In genomic region chr12:104472748-104473147, GRCh38 we compare ENCODE assay signal across 13 cellular contexts. TPM values are rescaled to one million over a fixed set of nuclear protein-coding genes. Genes with fewer than 3 reads are reported as not detected.
DNase-seq lines count a peak whose midpoint lies in the region; ATAC-seq and TF ChIP-seq lines count a peak whose summit lies in the region.
"Had no signal": no experiment of that assay in that cellular context is flagged by ENCODE, and none has a peak within 500 bp of the region (broad histone marks: within the 10 kb centered on the region; RNA-seq: fewer than 3 reads in every experiment).

No MANE protein-coding gene starts in this region.

- intact Hi-C loops in CD4-positive, alpha-beta memory T cell (cut with micrococcal nuclease) = no loop called here
- intact Hi-C loops in activated CD8-positive, alpha-beta T cell treated with anti-CD3 and anti-CD28 coated beads for 36 hours (cut with micrococcal nuclease) = no loop called here

- H4K20me1 ChIP-seq in GM23338 (replicated peaks; ENCODE audit: insufficient read depth) = peaks cover 11% of the 10 kb centered on the region

- H3K4me1 ChIP-seq in CD4-positive, alpha-beta memory T cell (ENCODE audit: insufficient read depth, low read length) = peaks cover 91% of the 10 kb centered on the region
- H3K4me1 ChIP-seq in GM23338 (ENCODE audit: insufficient read depth) = peaks cover 15% of the 10 kb centered on the region
- H3K4me1 ChIP-seq: thyroid gland had no signal

- H3K27me3 ChIP-seq in CD4-positive, alpha-beta memory T cell (ENCODE audit: insufficient read depth, low read length) = no peaks in the 10 kb centered on the region
- no peaks in the 10 kb centered on the region for H3K27me3 ChIP-seq in GM23338 (ENCODE audit: insufficient read depth)
- H3K27me3 ChIP-seq: thyroid gland had no signal

- H3K27ac ChIP-seq in CD4-positive, alpha-beta memory T cell (ENCODE audit: low read depth, low read length) = no peak overlapping the region
- H3K27ac ChIP-seq in GM23338 (ENCODE audit: low read depth) = no peak overlapping the region
- H3K27ac ChIP-seq: thyroid gland, WERI-Rb-1 had no signal

- peaks cover 75 to 91% (median 83%) of the 10 kb centered on the region in 4 donors for H3K4me1 Mint-ChIP-seq in CD4-positive, alpha-beta memory T cell
- peaks cover 38% of the 10 kb centered on the region for H3K4me1 Mint-ChIP-seq in GM23338
- peaks cover 82% of the 10 kb centered on the region for H3K4me1 Mint-ChIP-seq in activated CD8-positive, alpha-beta T cell treated with anti-CD3 and anti-CD28 coated beads for 36 hours (ENCODE audit: low read depth)
- H3K4me1 Mint-ChIP-seq in naive thymus-derived CD8-positive, alpha-beta T cell = peaks cover 39 to 89% (median 84%) of the 10 kb centered on the region in 4 donors
- peaks cover 2% of the 10 kb centered on the region for H3K4me1 Mint-ChIP-seq in progenitor cell of endocrine pancreas (ENCODE audit: low read depth)

- H3K9me3 ChIP-seq in CD4-positive, alpha-beta memory T cell (ENCODE audit: control insufficient read depth in 1 of 2, low read length in 2 of 2) = no peaks in the 10 kb centered on the region
- H3K9me3 ChIP-seq: thyroid gland had no signal

- no peak overlapping the region for H3K4me3 ChIP-seq in CD4-positive, alpha-beta memory T cell (ENCODE audit: low read length in 2 of 2)
- H3K4me3 ChIP-seq in GM23338 = no peak overlapping the region
- H3K4me3 ChIP-seq: thyroid gland had no signal

- no peaks in the 10 kb centered on the region for H3K27me3 Mint-ChIP-seq in CD4-positive, alpha-beta memory T cell
- peaks cover 8% of the 10 kb centered on the region for H3K27me3 Mint-ChIP-seq in GM23338 (ENCODE audit: insufficient read depth, low read depth, poor library complexity)
- no peaks in the 10 kb centered on the region for H3K27me3 Mint-ChIP-seq in activated CD8-positive, alpha-beta T cell treated with anti-CD3 and anti-CD28 coated beads for 36 hours
- no peaks in the 10 kb centered on the region for H3K27me3 Mint-ChIP-seq in naive thymus-derived CD8-positive, alpha-beta T cell
- no peaks in the 10 kb centered on the region for H3K27me3 Mint-ChIP-seq in progenitor cell of endocrine pancreas

- no peak overlapping the region for H3K4me2 ChIP-seq in GM23338

- CTCF ChIA-PET in CD4-positive, alpha-beta memory T cell (lab: Charles Lee; ENCODE audit: partially characterized antibody) = interaction anchor here (0.8 to 2.8 kb wide), 5 partner anchors 8 to 91 kb away, joined by 3 to 23 read pairs (median 5); no protein-coding TSS in a partner anchor
- CTCF ChIA-PET in activated CD8-positive, alpha-beta T cell treated with anti-CD3 and anti-CD28 coated beads for 36 hours (lab: Charles Lee) = interaction anchor here (1.0 to 2.2 kb wide), 4 partner anchors 10 to 96 kb away, joined by 3 to 7 read pairs (median 4); no protein-coding TSS in a partner anchor

- no peaks in the 10 kb centered on the region for H3F3A ChIP-seq in GM23338 (replicated peaks; ENCODE audit: low read depth)

- H3K27ac Mint-ChIP-seq in CD4-positive, alpha-beta memory T cell = peak overlapping the region; percentile 72 to 91 (median 82)
- H3K27ac Mint-ChIP-seq in GM23338 = no peak overlapping the region; the same call in 1 of the 2 replicates
- H3K27ac Mint-ChIP-seq in activated CD8-positive, alpha-beta T cell treated with anti-CD3 and anti-CD28 coated beads for 36 hours = peak overlapping the region; percentile 74
- H3K27ac Mint-ChIP-seq in naive thymus-derived CD8-positive, alpha-beta T cell = peak overlapping the region in 7 of 10 donors; percentile 15 to 98 (median 77)
- no peak overlapping the region for H3K27ac Mint-ChIP-seq in progenitor cell of endocrine pancreas

- ATAC-seq in GM23338 (peak; percentile 56), GM21381 (IDR thresholded peaks at IDR 0.05; ENCODE audit: unreplicated experiment) (no peak)
- ATAC-seq in activated CD8-positive, alpha-beta T cell treated with anti-CD3 and anti-CD28 coated beads for 36 hours = no peak
- no peak for ATAC-seq in naive thymus-derived CD8-positive, alpha-beta T cell
- ATAC-seq: left cardiac atrium had no signal

- no peak for TF ChIP-seq CTCF in GM23338 (conservative IDR thresholded peaks at IDR 0.05; ENCODE audit: low read depth in 2 of 2)
- TF ChIP-seq CTCF in activated CD8-positive, alpha-beta T cell treated with anti-CD3 and anti-CD28 coated beads for 36 hours (IDR thresholded peaks at IDR 0.05) = no peak
- no peak for TF ChIP-seq CTCF in progenitor cell of endocrine pancreas (IDR thresholded peaks at IDR 0.05; ENCODE audit: unreplicated experiment)

- peaks cover 16% of the 10 kb centered on the region for H3K79me2 ChIP-seq in GM23338 (replicated peaks; ENCODE audit: insufficient read depth)

- no peak overlapping the region for H2AFZ ChIP-seq in GM23338

- peak overlapping the region; percentile 45 to 88 (median 70) for H3K4me3 Mint-ChIP-seq in CD4-positive, alpha-beta memory T cell
- H3K4me3 Mint-ChIP-seq in GM23338 (no peak overlapping the region; the same call in 2 of the 3 replicates), progenitor cell of endocrine pancreas (ENCODE audit: low read depth) (no peak overlapping the region)
- no peak overlapping the region for H3K4me3 Mint-ChIP-seq in activated CD8-positive, alpha-beta T cell treated with anti-CD3 and anti-CD28 coated beads for 36 hours
- peak overlapping the region in 7 of 10 donors; percentile 6 to 80 (median 70) for H3K4me3 Mint-ChIP-seq in naive thymus-derived CD8-positive, alpha-beta T cell

- peaks cover 3% of the 10 kb centered on the region; the same call in 1 of the 2 replicates for H3K9me2 ChIP-seq in GM23338 (ENCODE audit: insufficient read depth)

- POLR2A ChIA-PET in CD4-positive, alpha-beta memory T cell (lab: Charles Lee; ENCODE audit: partially characterized antibody) = interaction anchor here (1.0 to 6.8 kb wide), 9 partner anchors 10 to 335 kb away, joined by 3 to 72 read pairs (median 5); partner anchors contain the start of genes CHST11 and NFYB
- POLR2A ChIA-PET in activated CD8-positive, alpha-beta T cell treated with anti-CD3 and anti-CD28 coated beads for 36 hours (lab: Charles Lee) = interaction anchor here (2.0 to 5.3 kb wide), 3 partner anchors 12 to 17 kb away, joined by 6 to 30 read pairs (median 6); partner anchors contain the start of gene CHST11
- POLR2A ChIA-PET in naive thymus-derived CD8-positive, alpha-beta T cell (lab: Charles Lee) = interaction anchor here (1.6 to 2.0 kb wide), 3 partner anchors 11 to 15 kb away, joined by 5 to 8 read pairs (median 6); no protein-coding TSS in a partner anchor

- no peaks in the 10 kb centered on the region for H3K36me3 ChIP-seq in CD4-positive, alpha-beta memory T cell (ENCODE audit: insufficient read depth, low read length)
- H3K36me3 ChIP-seq in GM23338 (ENCODE audit: insufficient read depth) = no peaks in the 10 kb centered on the region
- H3K36me3 ChIP-seq: thyroid gland, WERI-Rb-1 had no signal

- H3K36me3 Mint-ChIP-seq in CD4-positive, alpha-beta memory T cell = peaks cover 8 to 10% of the 10 kb centered on the region in 2 donors
- H3K36me3 Mint-ChIP-seq in GM23338 (ENCODE audit: low read depth) = no peaks in the 10 kb centered on the region
- H3K36me3 Mint-ChIP-seq in activated CD8-positive, alpha-beta T cell treated with anti-CD3 and anti-CD28 coated beads for 36 hours (ENCODE audit: low read depth) = peaks cover 29% of the 10 kb centered on the region
- H3K36me3 Mint-ChIP-seq in naive thymus-derived CD8-positive, alpha-beta T cell = peaks cover 0 to 4% (median 0%) of the 10 kb centered on the region in 3 donors
- H3K36me3 Mint-ChIP-seq in progenitor cell of endocrine pancreas (ENCODE audit: insufficient read depth) = no peaks in the 10 kb centered on the region

- no peak for DNase-seq in CD4-positive, alpha-beta memory T cell
- DNase-seq in GM23338 (ENCODE audit: low spot score) (no peak), progenitor cell of endocrine pancreas (ENCODE audit: low spot score, unreplicated experiment) (no peak), RKO (ENCODE audit: low spot score) (no peak)
- DNase-seq in activated CD8-positive, alpha-beta T cell treated with anti-CD3 and anti-CD28 coated beads for 36 hours = no peak
- no peak for DNase-seq in naive thymus-derived CD8-positive, alpha-beta T cell
- DNase-seq: C1 segment of cervical spinal cord, left cardiac atrium, NCI-H1092, NCI-H748 treated with DMSO at 0.1 percent for 48 hours, thyroid gland, WERI-Rb-1 had no signal

- H3K9me3 Mint-ChIP-seq in CD4-positive, alpha-beta memory T cell = peaks cover 0 to 4% (median 0%) of the 10 kb centered on the region in 8 donors
- H3K9me3 Mint-ChIP-seq in GM23338 = no peaks in the 10 kb centered on the region
- H3K9me3 Mint-ChIP-seq in activated CD8-positive, alpha-beta T cell treated with anti-CD3 and anti-CD28 coated beads for 36 hours = peaks cover 13% of the 10 kb centered on the region
- peaks cover 0 to 9% (median 0%) of the 10 kb centered on the region in 9 donors for H3K9me3 Mint-ChIP-seq in naive thymus-derived CD8-positive, alpha-beta T cell
- H3K9me3 Mint-ChIP-seq in progenitor cell of endocrine pancreas (ENCODE audit: low read depth) = no peaks in the 10 kb centered on the region

TF ChIP-seq in GM23338, 12 proteins besides CTCF, POLR2A, EP300 and RAD21 (continues in another document):
- TF ChIP-seq CREB1 (CRISPR knock-in tag; IDR thresholded peaks at IDR 0.05; ENCODE audit: low read depth) = no peak
- no peak for TF ChIP-seq EZH2 (IDR thresholded peaks at IDR 0.05; ENCODE audit: low read depth, unreplicated experiment)

RNA-seq across cellular contexts. Expression of gene CHST11, which starts 16.0 kb away (rescaled TPM):
- total RNA-seq in CD4-positive, alpha-beta memory T cell = 10 to 100 TPM; 55.1 to 55.8 TPM
- 10 to 100 TPM; 63.8 to 64.6 TPM for polyA plus RNA-seq in CD4-positive, alpha-beta memory T cell
- total RNA-seq in GM23338 (2014; rRNA removed; shearing (Covaris generic)) = 13.4 and 25.7 TPM in 2 replicates
- 6.9 and 7.7 TPM in 2 replicates for polyA plus RNA-seq in GM23338 (2016; fragmentation: Nextera tagmentation; extraction: Ambion mirVana)
- 10 to 100 TPM; 30.9 to 33.9 TPM for total RNA-seq in activated CD8-positive, alpha-beta T cell treated with anti-CD3 and anti-CD28 coated beads for 36 hours
- 10 to 100 TPM; 26.8 to 28.4 TPM for total RNA-seq in naive thymus-derived CD8-positive, alpha-beta T cell
- polyA plus RNA-seq in naive thymus-derived CD8-positive, alpha-beta T cell = 10 to 100 TPM; 23.1 to 35.6 (median 26.1) TPM
- total RNA-seq in progenitor cell of endocrine pancreas = 10.5 and 11.4 TPM in 2 replicates

Comparison
In these comparisons a context has a peak if more than half of its experiments do, and no peak if none do; other contexts are left out.
1. H3K27ac Mint-ChIP-seq: peak in CD4-positive, alpha-beta memory T cell (7 of 7), activated CD8-positive, alpha-beta T cell treated with anti-CD3 and anti-CD28 coated beads for 36 hours (single experiment) and naive thymus-derived CD8-positive, alpha-beta T cell (7 of 10); none in GM23338 (single experiment) and progenitor cell of endocrine pancreas (single experiment).
2. H3K4me3 Mint-ChIP-seq: peak in CD4-positive, alpha-beta memory T cell (8 of 8) and naive thymus-derived CD8-positive, alpha-beta T cell (7 of 10); none in GM23338 (single experiment), activated CD8-positive, alpha-beta T cell treated with anti-CD3 and anti-CD28 coated beads for 36 hours (single experiment) and progenitor cell of endocrine pancreas (single experiment).